In the genomic region with DNA sequence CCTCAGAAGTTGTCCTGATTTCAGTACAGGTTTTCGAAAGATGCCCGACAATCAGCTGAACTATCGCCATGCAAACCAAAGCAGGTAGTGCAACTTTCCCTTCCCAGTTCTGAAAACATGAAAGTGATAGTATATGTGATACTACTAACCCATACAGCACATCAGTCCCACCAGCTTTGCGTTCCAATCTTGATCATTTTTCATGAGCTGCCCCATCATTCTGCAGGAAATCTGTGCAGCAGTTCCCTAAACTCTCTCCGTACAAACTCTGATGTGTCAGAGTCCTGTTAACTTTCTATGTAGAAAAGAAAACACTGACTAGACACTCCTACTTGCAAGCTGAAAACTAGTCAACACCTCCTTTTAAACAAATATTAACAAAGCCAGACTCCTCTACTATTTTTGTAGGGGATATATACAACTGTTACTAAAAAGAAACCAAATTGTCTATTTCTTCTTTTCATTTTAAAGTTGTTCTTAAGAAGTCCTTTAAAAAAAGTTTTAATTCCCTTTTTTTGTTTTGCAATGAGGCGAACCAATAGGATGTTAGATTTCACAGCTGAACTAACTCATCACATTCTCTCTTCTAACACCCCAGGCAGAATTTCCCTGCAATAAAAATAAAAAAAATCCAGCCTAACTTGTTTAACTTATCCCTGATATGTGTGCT, we compare ENCODE assay signal across 9 cellular contexts.
DNase-seq lines count a peak whose midpoint lies in the region; ATAC-seq and TF ChIP-seq lines count a peak whose summit lies in the region.
"Had no signal": no experiment of that assay in that cellular context is flagged by ENCODE, and none has a peak within 500 bp of the region (broad histone marks: within the 10 kb centered on the region; RNA-seq: fewer than 3 reads in every experiment).

No MANE protein-coding gene starts in this region.

- no peaks in the 10 kb centered on the region for H3K9me3 ChIP-seq in endocrine pancreas (ENCODE audit: control insufficient read depth, low read length)
- no peaks in the 10 kb centered on the region for H3K9me3 ChIP-seq in T-helper 17 cell (ENCODE audit: control insufficient read depth, low read length, poor library complexity, severe bottlenecking)
- no peaks in the 10 kb centered on the region for H3K9me3 ChIP-seq in spleen

- no peaks in the 10 kb centered on the region for H3K27me3 ChIP-seq in endocrine pancreas (ENCODE audit: control insufficient read depth, insufficient read depth, low read length)
- no peaks in the 10 kb centered on the region for H3K27me3 ChIP-seq in rectal smooth muscle tissue (ENCODE audit: control insufficient read depth, insufficient read depth, low read length)
- H3K27me3 ChIP-seq in spleen (replicated peaks in 1 of 7), result no peaks in the 10 kb centered on the region

- WGBS in spleen, 5 donors, result 45 to 59% (median 57%) methylated on average over 6 of the region's 6 CpGs

- ATAC-seq in GM18909 (IDR thresholded peaks at IDR 0.05; ENCODE audit: poor library complexity, unreplicated experiment) (peak; percentile 70), HG03095 (IDR thresholded peaks at IDR 0.05; ENCODE audit: unreplicated experiment) (peak; percentile 72), T-helper 17 cell (no peak)

- intact Hi-C loops in spleen (cut with DNase I; ENCODE audit: low total_unique reads), result no loop called here

- TF ChIP-seq POLR2A in spleen (IDR thresholded peaks at IDR 0.05), result no peak

- H3K4me1 ChIP-seq in endocrine pancreas (ENCODE audit: control insufficient read depth, insufficient read depth, low read length) (peaks cover 9% of the 10 kb centered on the region), rectal smooth muscle tissue (ENCODE audit: control insufficient read depth, insufficient read depth, low read length) (peaks cover 15% of the 10 kb centered on the region), spleen (peaks cover 0 to 23% (median 4%) of the 10 kb centered on the region in 6 donors)

- DNase-seq in T-helper 17 cell, result no peak
- no peak for DNase-seq in spleen
- DNase-seq in OCI-M1 (lab: John Stamatoyannopoulos, UW), result no peak
- DNase-seq in activated CD8-positive, alpha-beta memory T cell treated with anti-CD3 and anti-CD28 coated beads for 24 hours, result no peak

- H3K9ac ChIP-seq in endocrine pancreas (ENCODE audit: control insufficient read depth, insufficient read depth, low read length) (no peak overlapping the region), rectal smooth muscle tissue (ENCODE audit: low read length) (no peak overlapping the region)

- no peak overlapping the region for H3K27ac Mint-ChIP-seq in T-helper 17 cell
- H3K27ac Mint-ChIP-seq: activated naive CD8-positive, alpha-beta T cell had no signal

- peak overlapping the region; percentile 38 for H3K27ac ChIP-seq in rectal smooth muscle tissue (ENCODE audit: low read depth, low read length)
- peak overlapping the region in 3 of 8 donors; percentile 15 to 48 (median 26) for H3K27ac ChIP-seq in spleen

- H3K36me3 ChIP-seq in endocrine pancreas (ENCODE audit: control insufficient read depth, insufficient read depth, low read length), result no peaks in the 10 kb centered on the region
- H3K36me3 ChIP-seq in rectal smooth muscle tissue (ENCODE audit: control insufficient read depth, insufficient read depth, low read length), result no peaks in the 10 kb centered on the region
- no peaks in the 10 kb centered on the region for H3K36me3 ChIP-seq in spleen

- H3K36me3 Mint-ChIP-seq in T-helper 17 cell (ENCODE audit: low read depth), result no peaks in the 10 kb centered on the region
- H3K36me3 Mint-ChIP-seq: activated naive CD8-positive, alpha-beta T cell had no signal

- H3K4me3 Mint-ChIP-seq in T-helper 17 cell, result no peak overlapping the region
- H3K4me3 Mint-ChIP-seq: activated naive CD8-positive, alpha-beta T cell had no signal

- TF ChIP-seq CTCF in spleen (IDR thresholded peaks at IDR 0.05 in 8 of 11, conservative IDR thresholded peaks at IDR 0.05 in 3 of 11), result no peak

- H3K4me3 ChIP-seq in endocrine pancreas (ENCODE audit: control insufficient read depth, insufficient read depth, low read length) (peak overlapping the region; percentile 57), rectal smooth muscle tissue (ENCODE audit: low read length) (peak overlapping the region; percentile 26), spleen (peak overlapping the region in 2 of 8 donors; percentile 3 to 25)

- H3K4me1 Mint-ChIP-seq in T-helper 17 cell, result peaks cover 2% of the 10 kb centered on the region

- H3K27me3 Mint-ChIP-seq in T-helper 17 cell, result peaks cover 4% of the 10 kb centered on the region
